14 cellular contexts compared by ENCODE assay signal in the genomic region with DNA sequence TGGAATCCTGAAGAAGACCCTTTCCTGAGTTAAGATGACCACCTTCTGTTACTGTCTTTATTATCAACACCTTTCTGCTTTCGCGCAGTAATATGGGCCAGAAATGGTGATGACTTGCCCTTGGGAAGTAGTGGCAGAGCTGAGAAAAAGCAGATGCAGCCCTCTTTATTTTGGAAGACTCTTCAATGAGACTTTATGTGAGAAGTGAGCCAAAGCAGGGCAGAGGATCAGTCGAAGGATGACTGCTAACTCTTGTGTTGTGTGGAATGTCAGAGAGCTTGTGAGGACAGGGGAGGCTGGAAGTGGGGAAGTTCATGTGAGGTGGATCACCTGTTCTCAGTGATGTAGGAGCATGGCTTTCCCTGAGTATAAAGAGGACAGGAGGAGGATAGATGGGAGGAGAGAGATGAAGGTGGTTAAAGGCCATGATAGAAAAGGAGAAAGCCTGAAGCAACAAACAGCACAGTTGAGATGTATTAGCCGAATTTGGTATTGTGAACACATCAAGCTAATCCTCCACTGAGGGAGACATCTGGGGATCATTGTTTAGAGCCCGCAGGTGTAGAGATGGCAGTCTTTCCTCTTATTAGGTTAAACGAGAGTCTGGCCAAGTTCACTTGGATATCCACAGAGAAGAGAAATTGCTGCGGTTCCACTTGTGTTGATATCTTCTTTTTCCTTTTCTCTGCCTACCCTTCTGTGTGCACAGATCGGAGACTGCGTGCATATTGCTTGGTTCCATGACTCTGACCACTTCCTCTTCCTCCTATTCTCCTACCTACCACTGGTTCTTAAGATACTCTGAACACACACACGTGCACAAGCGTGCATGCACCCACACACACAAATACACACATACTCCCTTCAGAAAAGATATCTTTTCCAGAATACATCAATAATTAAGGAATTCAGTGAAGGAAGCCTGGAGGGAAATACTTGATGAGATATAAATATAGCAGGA.
A peak's percentile ranks its signal among the peaks of the same experiment; 100 is the strongest.
DNase-seq lines count a peak whose midpoint lies in the region; ATAC-seq and TF ChIP-seq lines count a peak whose summit lies in the region.
"Had no signal": no experiment of that assay in that cellular context is flagged by ENCODE, and none has a peak within 500 bp of the region (broad histone marks: within the 10 kb centered on the region; RNA-seq: fewer than 3 reads in every experiment).

No MANE protein-coding gene starts in this region.

- H3K27ac Mint-ChIP-seq in activated CD4-positive, alpha-beta T cell treated with anti-CD3 and anti-CD28 coated beads for 36 hours, result no peak overlapping the region
- H3K27ac Mint-ChIP-seq in naive B cell, result no peak overlapping the region
- H3K27ac Mint-ChIP-seq: dendritic cell treated with granulocyte-macrophage colony-stimulating factor and Interleukin-4, amounts not matched to agents 40 ng/mL and 50 ng/mL, for 4 days had no signal

- no peak overlapping the region for H3K4me3 Mint-ChIP-seq in activated CD4-positive, alpha-beta T cell treated with anti-CD3 and anti-CD28 coated beads for 36 hours
- no peak overlapping the region for H3K4me3 Mint-ChIP-seq in naive B cell
- H3K4me3 Mint-ChIP-seq: dendritic cell treated with granulocyte-macrophage colony-stimulating factor and Interleukin-4, amounts not matched to agents 40 ng/mL and 50 ng/mL, for 4 days had no signal

- DNase-seq in activated CD4-positive, alpha-beta T cell treated with anti-CD3 and anti-CD28 coated beads for 36 hours, result peak; percentile 18
- DNase-seq in activated CD4-positive, alpha-beta T cell treated with anti-CD3 and anti-CD28 coated beads for 1 hour, result no peak
- DNase-seq in NOMO-1 treated with DMSO at 0.1 percent for 48 hours (lab: John Stamatoyannopoulos, UW; ENCODE audit: unreplicated experiment), result peak; percentile 57
- no peak for DNase-seq in naive B cell
- no peak for DNase-seq in GM13976 (ENCODE audit: low spot score)
- DNase-seq in NCI-H2196 (lab: John Stamatoyannopoulos, UW; ENCODE audit: unreplicated experiment), result no peak
- DNase-seq: Caco-2, MG63, NCI-H446 treated with DMSO at 0.1 percent for 48 hours, spleen, tibial artery had no signal

- no peaks in the 10 kb centered on the region for H3K9me3 Mint-ChIP-seq in activated CD4-positive, alpha-beta T cell treated with anti-CD3 and anti-CD28 coated beads for 36 hours (ENCODE audit: low read depth)
- no peaks in the 10 kb centered on the region for H3K9me3 Mint-ChIP-seq in naive B cell
- H3K9me3 Mint-ChIP-seq: dendritic cell treated with granulocyte-macrophage colony-stimulating factor and Interleukin-4, amounts not matched to agents 40 ng/mL and 50 ng/mL, for 4 days had no signal

- intact Hi-C loops in activated CD4-positive, alpha-beta T cell treated with anti-CD3 and anti-CD28 coated beads for 36 hours (cut with DNase I, micrococcal nuclease), result no loop called here

- H3K27me3 Mint-ChIP-seq in activated CD4-positive, alpha-beta T cell treated with anti-CD3 and anti-CD28 coated beads for 36 hours, result no peaks in the 10 kb centered on the region
- H3K27me3 Mint-ChIP-seq in naive B cell, result peaks cover 3 to 19% (median 10%) of the 10 kb centered on the region in 3 donors
- H3K27me3 Mint-ChIP-seq: dendritic cell treated with granulocyte-macrophage colony-stimulating factor and Interleukin-4, amounts not matched to agents 40 ng/mL and 50 ng/mL, for 4 days had no signal

- POLR2A ChIA-PET in activated CD4-positive, alpha-beta T cell treated with anti-CD3 and anti-CD28 coated beads for 36 hours (lab: Charles Lee), result no interaction called here

- TF ChIP-seq CTCF in GM13976 (IDR thresholded peaks at IDR 0.05; ENCODE audit: borderline replicate concordance, control extremely low read depth, extremely low read depth, insufficient read depth, missing control alignments), result no peak

- peak; percentile 88 for ATAC-seq in activated CD4-positive, alpha-beta T cell treated with anti-CD3 and anti-CD28 coated beads for 36 hours
- peak; percentile 79 for ATAC-seq in HG02870 (IDR thresholded peaks at IDR 0.05; ENCODE audit: unreplicated experiment)
- ATAC-seq in naive B cell (ENCODE audit: low read depth in 2 of 2), result peak; percentile 37 to 72
- no peak for ATAC-seq in HG02798 (IDR thresholded peaks at IDR 0.05; ENCODE audit: poor library complexity, unreplicated experiment)

- CTCF ChIA-PET in activated CD4-positive, alpha-beta T cell treated with anti-CD3 and anti-CD28 coated beads for 36 hours (lab: Charles Lee), result no interaction called here

- in situ Hi-C loops in GM13976 (cut with MboI; ENCODE audit: low sequenced_read_pairs, unreplicated experiment), result no loop called here

- no peaks in the 10 kb centered on the region for H3K36me3 Mint-ChIP-seq in activated CD4-positive, alpha-beta T cell treated with anti-CD3 and anti-CD28 coated beads for 36 hours (ENCODE audit: low read depth)
- no peaks in the 10 kb centered on the region for H3K36me3 Mint-ChIP-seq in naive B cell

- peaks cover 8% of the 10 kb centered on the region for H3K4me1 Mint-ChIP-seq in activated CD4-positive, alpha-beta T cell treated with anti-CD3 and anti-CD28 coated beads for 36 hours
- H3K4me1 Mint-ChIP-seq in naive B cell, result no peaks in the 10 kb centered on the region

Comparison
In these comparisons a context has a peak if more than half of its experiments do, and no peak if none do; other contexts are left out.
1. DNase-seq: peak in activated CD4-positive, alpha-beta T cell treated with anti-CD3 and anti-CD28 coated beads for 36 hours (single experiment) and NOMO-1 treated with DMSO at 0.1 percent for 48 hours (single experiment); none in activated CD4-positive, alpha-beta T cell treated with anti-CD3 and anti-CD28 coated beads for 1 hour (single experiment), naive B cell (single experiment), GM13976 (single experiment) and NCI-H2196 (single experiment).